Comparison of ENCODE assay signal across 12 cellular contexts in genomic region chr19:49560358-49560900, GRCh38. TPM values are rescaled to one million over a fixed set of nuclear protein-coding genes. Genes with fewer than 3 reads are reported as not detected.
A peak's percentile ranks its signal among the peaks of the same experiment; 100 is the strongest.
DNase-seq lines count a peak whose midpoint lies in the region; ATAC-seq, FAIRE-seq and TF ChIP-seq lines count a peak whose summit lies in the region.
"Had no signal": no experiment of that assay in that cellular context is flagged by ENCODE, and none has a peak within 500 bp of the region (broad histone marks: within the 10 kb centered on the region; RNA-seq: fewer than 3 reads in every experiment).

No MANE protein-coding gene starts in this region.

- 76 to 84% methylated on average over 14 to 15 of the region's 15 CpGs for WGBS in heart right ventricle, 2 donors
- 20 to 23% (median 22%) methylated on average over 15 of the region's 15 CpGs for WGBS in psoas muscle, 3 donors
- 6 to 33% methylated on average over 15 of the region's 15 CpGs for WGBS in sigmoid colon, 2 donors

- no peaks in the 10 kb centered on the region for H3K9me3 ChIP-seq in CD8-positive, alpha-beta T cell (ENCODE audit: low read length)
- H3K9me3 ChIP-seq in heart right ventricle, result no peaks in the 10 kb centered on the region
- no peaks in the 10 kb centered on the region for H3K9me3 ChIP-seq in psoas muscle
- no peaks in the 10 kb centered on the region for H3K9me3 ChIP-seq in sigmoid colon
- H3K9me3 ChIP-seq in kidney (ENCODE audit: control insufficient read depth in 1 of 2, low read length in 2 of 2), result no peaks in the 10 kb centered on the region

- no peak for TF ChIP-seq EP300 in sigmoid colon (IDR thresholded peaks at IDR 0.05)

- H3K4me1 Mint-ChIP-seq in CD8-positive, alpha-beta T cell (ENCODE audit: low read depth), result peaks cover 76% of the 10 kb centered on the region

- POLR2A ChIA-PET in CD8-positive, alpha-beta T cell (lab: Charles Lee), result interaction anchor here (0.8 to 3.0 kb wide), 9 partner anchors 9 to 116 kb away, joined by 3 to 14 read pairs (median 5); partner anchors contain the start of genes FCGRT, NOSIP, RCN3 and RPS11

- no peaks in the 10 kb centered on the region for H3K27me3 Mint-ChIP-seq in CD8-positive, alpha-beta T cell (ENCODE audit: low read depth)

- peaks cover 90% of the 10 kb centered on the region for H3K4me1 ChIP-seq in CD8-positive, alpha-beta T cell (ENCODE audit: insufficient read depth, low read length)
- peaks cover 0 to 51% (median 14%) of the 10 kb centered on the region in 9 donors for H3K4me1 ChIP-seq in heart right ventricle
- peaks cover 60% of the 10 kb centered on the region for H3K4me1 ChIP-seq in psoas muscle
- H3K4me1 ChIP-seq in sigmoid colon, result peaks cover 0 to 26% (median 16%) of the 10 kb centered on the region in 4 donors
- peaks cover 0 to 2% of the 10 kb centered on the region in 2 donors for H3K4me1 ChIP-seq in kidney (ENCODE audit: control insufficient read depth in 1 of 2, insufficient read depth in 1 of 2, low read depth in 1 of 2, low read length in 2 of 2)

- no peaks in the 10 kb centered on the region for H3K27me3 ChIP-seq in CD8-positive, alpha-beta T cell (ENCODE audit: insufficient read depth, low read length)
- no peaks in the 10 kb centered on the region for H3K27me3 ChIP-seq in heart right ventricle
- no peaks in the 10 kb centered on the region for H3K27me3 ChIP-seq in psoas muscle (ENCODE audit: insufficient read depth in 3 of 3, low read length in 2 of 3)
- no peaks in the 10 kb centered on the region for H3K27me3 ChIP-seq in sigmoid colon

- peak overlapping the region; percentile 95 for H3K27ac Mint-ChIP-seq in CD8-positive, alpha-beta T cell

- peak overlapping the region; percentile 71 for H3K27ac ChIP-seq in CD8-positive, alpha-beta T cell (ENCODE audit: low read depth, low read length)
- H3K27ac ChIP-seq in heart right ventricle (peak overlapping the region in 7 of 10 donors; percentile 7 to 62 (median 27)), psoas muscle (peak overlapping the region; percentile 82), sigmoid colon (peak overlapping the region in 2 of 4 donors; percentile 17 to 27), kidney (ENCODE audit: low read depth in 2 of 2, low read length in 2 of 2) (no peak overlapping the region)
- H3K27ac ChIP-seq: VCaP had no signal

- H3K36me3 Mint-ChIP-seq in CD8-positive, alpha-beta T cell, result peaks cover 44% of the 10 kb centered on the region

- peaks cover 18% of the 10 kb centered on the region for H3K36me3 ChIP-seq in CD8-positive, alpha-beta T cell (ENCODE audit: insufficient read depth, low read length)
- H3K36me3 ChIP-seq in heart right ventricle, result peaks cover 0 to 64% (median 42%) of the 10 kb centered on the region in 9 donors
- H3K36me3 ChIP-seq in psoas muscle (ENCODE audit: insufficient read depth in 1 of 2, low read depth in 1 of 2), result peaks cover 5 to 44% of the 10 kb centered on the region in 2 donors
- H3K36me3 ChIP-seq in sigmoid colon, result peaks cover 4 to 47% (median 23%) of the 10 kb centered on the region in 4 donors
- H3K36me3 ChIP-seq in kidney (ENCODE audit: control insufficient read depth in 1 of 2, insufficient read depth in 2 of 2, low read length in 2 of 2), result peaks cover 11 to 28% of the 10 kb centered on the region in 2 donors

- peak; percentile 9 for ATAC-seq in CD8-positive, alpha-beta T cell
- ATAC-seq in heart right ventricle, result peak in 6 of 8 donors; percentile 28 to 58 (median 44)
- ATAC-seq in psoas muscle, result peak; percentile 64 to 84 (median 76)

- no peak for FAIRE-seq in kidney (lab: Jason Lieb, UNC)
- FAIRE-seq: endothelial cell of umbilical vein had no signal

- H3K4me3 ChIP-seq in CD8-positive, alpha-beta T cell (ENCODE audit: low read depth, low read length), result peak overlapping the region; percentile 78
- H3K4me3 ChIP-seq in heart right ventricle (peak overlapping the region in 1 of 10 donors; percentile 33), psoas muscle (peak overlapping the region; percentile 46), sigmoid colon (no peak overlapping the region), kidney (ENCODE audit: low read length in 2 of 2) (no peak overlapping the region)

- no peaks in the 10 kb centered on the region for H3K9me3 Mint-ChIP-seq in CD8-positive, alpha-beta T cell

- intact Hi-C loops in CD8-positive, alpha-beta T cell (cut with DNase I, micrococcal nuclease), result loop anchor here in 1 of 2 experiments (1.0 kb wide), 1 partner anchor 8 kb away; no protein-coding TSS in a partner anchor
- intact Hi-C loops in heart right ventricle (cut with DNase I), result no loop called here
- intact Hi-C loops in psoas muscle (cut with DNase I), result no loop called here
- intact Hi-C loops in sigmoid colon (cut with DNase I), result no loop called here
- intact Hi-C loops in kidney (cut with DNase I), result no loop called here

- no peak overlapping the region for H3K9ac ChIP-seq in kidney (ENCODE audit: low read length in 2 of 2)

- DNase-seq in CD8-positive, alpha-beta T cell, result peak in 4 of 7 experiments; percentile 50 to 73 (median 57)
- peak; percentile 50 for DNase-seq in activated CD8-positive, alpha-beta memory T cell treated with anti-CD3 and anti-CD28 coated beads, Interleukin-2, amount 50 U/mL, for 4 hours
- DNase-seq in heart right ventricle, result peak in 1 of 2 donors; percentile 45
- peak; percentile 42 to 78 for DNase-seq in psoas muscle
- no peak for DNase-seq in sigmoid colon
- DNase-seq in NOMO-1 treated with DMSO at 0.1 percent for 48 hours (lab: John Stamatoyannopoulos, UW; ENCODE audit: unreplicated experiment), result no peak
- DNase-seq in NK-92 (lab: John Stamatoyannopoulos, UW; ENCODE audit: unreplicated experiment), result no peak
- no peak for DNase-seq in kidney
- DNase-seq: Calu3, NCI-H2227 treated with DMSO at 0.1 percent for 48 hours had no signal

- CTCF ChIA-PET in CD8-positive, alpha-beta T cell (lab: Charles Lee), result interaction anchor here (1.1 to 22.2 kb wide), 7 partner anchors 7 to 56 kb away, joined by 3 to 601 read pairs (median 18); partner anchors contain the start of genes NOSIP and PRRG2

- no peak for TF ChIP-seq CTCF in CD8-positive, alpha-beta T cell (IDR thresholded peaks at IDR 0.05)
- no peak for TF ChIP-seq CTCF in heart right ventricle (IDR thresholded peaks at IDR 0.05)
- TF ChIP-seq CTCF in psoas muscle (IDR thresholded peaks at IDR 0.05), result no peak
- TF ChIP-seq CTCF in sigmoid colon (IDR thresholded peaks at IDR 0.05), result no peak
- TF ChIP-seq CTCF in kidney (IDR thresholded peaks at IDR 0.05; ENCODE audit: borderline replicate concordance, extremely low read depth, insufficient read depth), result no peak

- peak overlapping the region; percentile 92 for H3K4me3 Mint-ChIP-seq in CD8-positive, alpha-beta T cell

- no peak for TF ChIP-seq POLR2A in sigmoid colon (IDR thresholded peaks at IDR 0.05)

RNA-seq across cellular contexts. Expression of gene NOSIP, which starts 19.9 kb away (rescaled TPM):
- 100 to 1,000 TPM; 103 to 110 TPM for total RNA-seq in CD8-positive, alpha-beta T cell
- total RNA-seq in heart right ventricle (10 to 100 TPM; 38.0 to 53.9 (median 45.1) TPM), psoas muscle (10 to 100 TPM; 53.9 to 69.9 (median 58.1) TPM), sigmoid colon (10 to 100 TPM; 47.6 to 67.8 (median 62.3) TPM), kidney (52.8 TPM)
- polyA plus RNA-seq in heart right ventricle (100 to 1,000 TPM in 1 of 2 donors, 10 to 100 TPM in 1; 82.6 to 120 TPM), psoas muscle (100 to 1,000 TPM in 1 of 3 donors, 10 to 100 TPM in 2; 75.4 to 104 (median 95.2) TPM), sigmoid colon (100 to 1,000 TPM in 2 of 3 donors, 10 to 100 TPM in 1; 96.1 to 123 (median 113) TPM), kidney (ENCODE audit: insufficient read depth, low read depth, low replicate concordance) (122 TPM)

RNA-seq across cellular contexts. Expression of gene PRRG2, which starts 20.7 kb away (rescaled TPM):
- total RNA-seq in CD8-positive, alpha-beta T cell, result 1 to 10 TPM in 1 of 2 experiments, under 1 TPM in 1; 0.52 to 1.4 TPM
- 1 to 10 TPM in 1 of 10 donors, under 1 TPM in 9; 0.34 to 1.0 (median 0.57) TPM for total RNA-seq in heart right ventricle
- 1 to 10 TPM; 1.1 to 2.4 TPM for polyA plus RNA-seq in heart right ventricle
- under 1 TPM; 0.24 to 0.89 (median 0.69) TPM for total RNA-seq in psoas muscle
- 10 to 100 TPM in 1 of 3 donors, 1 to 10 TPM in 2; 1.4 to 16.0 (median 5.9) TPM for polyA plus RNA-seq in psoas muscle
- total RNA-seq in sigmoid colon, result under 1 TPM in 1 of 4 donors, not detected in 3; 0.71 TPM
- polyA plus RNA-seq in sigmoid colon, result 10 to 100 TPM in 2 of 3 donors, 1 to 10 TPM in 1; 7.2 to 18.9 (median 18.3) TPM
- total RNA-seq in kidney, result 14.9 TPM
- polyA plus RNA-seq in kidney (ENCODE audit: insufficient read depth, low read depth, low replicate concordance), result 17.6 TPM

RNA-seq across cellular contexts. Expression of gene PRR12, which starts 30.6 kb away (rescaled TPM):
- total RNA-seq in CD8-positive, alpha-beta T cell, result 10 to 100 TPM; 26.2 to 28.9 TPM
- total RNA-seq in heart right ventricle (10 to 100 TPM; 11.2 to 19.2 (median 16.7) TPM), psoas muscle (10 to 100 TPM in 1 of 4 donors, 1 to 10 TPM in 3; 7.1 to 15.1 (median 7.6) TPM), sigmoid colon (10 to 100 TPM in 1 of 4 donors, 1 to 10 TPM in 3; 5.4 to 16.1 (median 6.1) TPM), kidney (27.4 TPM)
- polyA plus RNA-seq in heart right ventricle (10 to 100 TPM in 1 of 2 donors, 1 to 10 TPM in 1; 5.2 to 11.1 TPM), psoas muscle (1 to 10 TPM; 2.3 to 5.0 (median 3.1) TPM), sigmoid colon (10 to 100 TPM in 1 of 3 donors, 1 to 10 TPM in 2; 3.0 to 20.4 (median 4.2) TPM), kidney (ENCODE audit: insufficient read depth, low read depth, low replicate concordance) (4.9 TPM)

RNA-seq across cellular contexts. Expression of gene RCN3, which starts 32.6 kb away (rescaled TPM):
- 1 to 10 TPM; 1.3 to 2.4 TPM for total RNA-seq in CD8-positive, alpha-beta T cell
- total RNA-seq in heart right ventricle, result 10 to 100 TPM in 2 of 10 donors, 1 to 10 TPM in 8; 4.7 to 23.4 (median 6.1) TPM
- 10 to 100 TPM; 23.6 to 38.3 TPM for polyA plus RNA-seq in heart right ventricle
- 1 to 10 TPM; 6.4 to 8.6 (median 7.4) TPM for total RNA-seq in psoas muscle
- 1 to 10 TPM; 3.9 to 9.6 (median 7.3) TPM for polyA plus RNA-seq in psoas muscle
- 10 to 100 TPM; 14.5 to 43.8 (median 20.6) TPM for total RNA-seq in sigmoid colon
- polyA plus RNA-seq in sigmoid colon, result 10 to 100 TPM; 13.6 to 28.2 (median 21.6) TPM
- total RNA-seq in kidney, result 18.4 TPM
- polyA plus RNA-seq in kidney (ENCODE audit: insufficient read depth, low read depth, low replicate concordance), result 27.5 TPM

RNA-seq across cellular contexts. Expression of gene FCGRT, which starts 48.0 kb away (rescaled TPM):
- total RNA-seq in CD8-positive, alpha-beta T cell, result 10 to 100 TPM; 20.1 to 25.5 TPM
- total RNA-seq in heart right ventricle, result 100 to 1,000 TPM in 2 of 10 donors, 10 to 100 TPM in 8; 49.0 to 175 (median 71.4) TPM
- 10 to 100 TPM; 63.2 to 83.6 TPM for polyA plus RNA-seq in heart right ventricle
- 10 to 100 TPM; 42.2 to 79.3 (median 60.3) TPM for total RNA-seq in psoas muscle
- 10 to 100 TPM; 32.0 to 48.2 (median 39.9) TPM for polyA plus RNA-seq in psoas muscle
- total RNA-seq in sigmoid colon, result 100 to 1,000 TPM; 164 to 203 (median 178) TPM
- polyA plus RNA-seq in sigmoid colon, result 100 to 1,000 TPM; 222 to 317 (median 243) TPM
- total RNA-seq in kidney, result 235 TPM
- polyA plus RNA-seq in kidney (ENCODE audit: insufficient read depth, low read depth, low replicate concordance), result 317 TPM

Comparison
In these comparisons a context has a peak if more than half of its experiments do, and no peak if none do; other contexts are left out.
1. ATAC-seq: peak in every context shown above with its lines; median percentile 76 in psoas muscle; 44 in heart right ventricle; 9 in CD8-positive, alpha-beta T cell.
2. DNase-seq: peak in CD8-positive, alpha-beta T cell (4 of 7), activated CD8-positive, alpha-beta memory T cell treated with anti-CD3 and anti-CD28 coated beads, Interleukin-2, amount 50 U/mL, for 4 hours (single experiment) and psoas muscle (2 of 2); none in sigmoid colon (single experiment), NOMO-1 treated with DMSO at 0.1 percent for 48 hours (single experiment), NK-92 (single experiment) and kidney (single experiment).
3. H3K27ac ChIP-seq: peak in CD8-positive, alpha-beta T cell (single experiment), heart right ventricle (7 of 10) and psoas muscle (single experiment); none in kidney (0 of 2).
4. H3K4me3 ChIP-seq: peak in CD8-positive, alpha-beta T cell (single experiment) and psoas muscle (single experiment); none in sigmoid colon (0 of 4) and kidney (0 of 2).